ENCODE assay signal across 26 cellular contexts in genomic region chr14:45559626-45560025, GRCh38.
"Had no signal": no experiment of that assay in that cellular context is flagged by ENCODE, and none has a peak within 500 bp of the region (broad histone marks: within the 10 kb centered on the region; RNA-seq: fewer than 3 reads in every experiment).

No MANE protein-coding gene starts in this region.

- H3K9me3 ChIP-seq: gastroesophageal sphincter, lower lobe of right lung, upper lobe of right lung had no signal

- H3K4me1 ChIP-seq: gastroesophageal sphincter, lower lobe of right lung, upper lobe of right lung had no signal

- DNase-seq: activated B cell treated with CpG ODN at 0.5 μM for 24 hours; activated CD4-positive, alpha-beta T cell treated with anti-CD3 and anti-CD28 coated beads for 36 hours; activated CD4-positive, alpha-beta T cell treated with anti-CD3 and anti-CD28 coated beads, Interleukin-2, amount 50 U/mL, for 4 hours; activated CD8-positive, alpha-beta memory T cell treated with anti-CD3 and anti-CD28 coated beads for 24 hours; activated CD8-positive, alpha-beta memory T cell treated with anti-CD3 and anti-CD28 coated beads, Interleukin-2, amount 50 U/mL, for 4 hours; activated naive CD4-positive, alpha-beta T cell treated with Interleukin-2 at 50 U/mL for 16 hours; activated naive CD8-positive, alpha-beta T cell treated with anti-CD3 and anti-CD28 coated beads, Interleukin-2, amount 10 ng/mL, durations not matched to agents 7 days and 5 days; activated T-cell treated with anti-CD3 and anti-CD28 coated beads, Interleukin-2, amount 50 U/mL, for 24 hours; amygdala; cerebellar nuclear complex; head of caudate nucleus; hypothalamus; lower lobe of right lung; naive B cell; retina; stimulated activated CD4-positive, alpha-beta T cell treated with anti-CD3 and anti-CD28 coated beads, Interleukin-4, amount 100 ng/mL, for 24 hours; stimulated activated naive CD8-positive, alpha-beta T cell treated with anti-CD3 and anti-CD28 coated beads, Interleukin-15, Interleukin-2, amounts not matched to agents 100 U/mL and 50 U/mL, for 24 hours; T-helper 9 cell; upper lobe of right lung had no signal

- H3K4me3 Mint-ChIP-seq: activated B cell treated with CpG ODN at 0.5 μM for 24 hours; activated CD4-positive, alpha-beta T cell treated with anti-CD3 and anti-CD28 coated beads for 36 hours; activated naive CD8-positive, alpha-beta T cell treated with anti-CD3 and anti-CD28 coated beads, Interleukin-2, amount 10 ng/mL, durations not matched to agents 7 days and 5 days; activated T-cell treated with anti-CD3 and anti-CD28 coated beads, Interleukin-2, amount 50 U/mL, for 24 hours; activated T-helper 17 cell treated with anti-CD3 and anti-CD28 coated beads, Interleukin-2, amount 50 U/mL, for 72 hours; naive B cell had no signal

- ATAC-seq: activated CD4-positive, alpha-beta T cell treated with anti-CD3 and anti-CD28 coated beads for 36 hours; activated T-helper 17 cell treated with anti-CD3 and anti-CD28 coated beads, Interleukin-2, amount 50 U/mL, for 72 hours; gastroesophageal sphincter; lower lobe of right lung; stimulated activated naive CD8-positive, alpha-beta T cell treated with anti-CD3 and anti-CD28 coated beads, Interleukin-15, Interleukin-2, amounts not matched to agents 100 U/mL and 50 U/mL, for 24 hours; upper lobe of right lung had no signal

- H3K27me3 Mint-ChIP-seq: activated B cell treated with CpG ODN at 0.5 μM for 24 hours; activated CD4-positive, alpha-beta T cell treated with anti-CD3 and anti-CD28 coated beads for 36 hours; activated naive CD8-positive, alpha-beta T cell treated with anti-CD3 and anti-CD28 coated beads, Interleukin-2, amount 10 ng/mL, durations not matched to agents 7 days and 5 days; activated T-cell treated with anti-CD3 and anti-CD28 coated beads, Interleukin-2, amount 50 U/mL, for 24 hours; activated T-helper 17 cell treated with anti-CD3 and anti-CD28 coated beads, Interleukin-2, amount 50 U/mL, for 72 hours; naive B cell; progenitor cell of endocrine pancreas had no signal

- H3K27ac Mint-ChIP-seq: activated B cell treated with CpG ODN at 0.5 μM for 24 hours; activated CD4-positive, alpha-beta T cell treated with anti-CD3 and anti-CD28 coated beads for 36 hours; activated naive CD8-positive, alpha-beta T cell treated with anti-CD3 and anti-CD28 coated beads, Interleukin-2, amount 10 ng/mL, durations not matched to agents 7 days and 5 days; activated T-cell treated with anti-CD3 and anti-CD28 coated beads, Interleukin-2, amount 50 U/mL, for 24 hours; activated T-helper 17 cell treated with anti-CD3 and anti-CD28 coated beads, Interleukin-2, amount 50 U/mL, for 72 hours; naive B cell; progenitor cell of endocrine pancreas had no signal

- H3K4me3 ChIP-seq: coronary artery, gastroesophageal sphincter, lower lobe of right lung, upper lobe of right lung had no signal

- H3K27me3 ChIP-seq: gastroesophageal sphincter, upper lobe of right lung had no signal

- H3K27ac ChIP-seq: coronary artery, epithelial cell of prostate, gastroesophageal sphincter, lower lobe of right lung, upper lobe of right lung had no signal

- H3K9me3 Mint-ChIP-seq: activated B cell treated with CpG ODN at 0.5 μM for 24 hours; activated naive CD8-positive, alpha-beta T cell treated with anti-CD3 and anti-CD28 coated beads, Interleukin-2, amount 10 ng/mL, durations not matched to agents 7 days and 5 days had no signal

- H3K4me1 Mint-ChIP-seq: activated B cell treated with CpG ODN at 0.5 μM for 24 hours; activated CD4-positive, alpha-beta T cell treated with anti-CD3 and anti-CD28 coated beads for 36 hours; activated naive CD8-positive, alpha-beta T cell treated with anti-CD3 and anti-CD28 coated beads, Interleukin-2, amount 10 ng/mL, durations not matched to agents 7 days and 5 days; activated T-helper 17 cell treated with anti-CD3 and anti-CD28 coated beads, Interleukin-2, amount 50 U/mL, for 72 hours; naive B cell had no signal

- H3K36me3 Mint-ChIP-seq: activated naive CD8-positive, alpha-beta T cell treated with anti-CD3 and anti-CD28 coated beads, Interleukin-2, amount 10 ng/mL, durations not matched to agents 7 days and 5 days; naive B cell had no signal

- FAIRE-seq: bronchial epithelial cell, keratinocyte had no signal

- H3K36me3 ChIP-seq: gastroesophageal sphincter, lower lobe of right lung, upper lobe of right lung had no signal
